ENCODE assay signal across 21 cellular contexts in the genomic region with DNA sequence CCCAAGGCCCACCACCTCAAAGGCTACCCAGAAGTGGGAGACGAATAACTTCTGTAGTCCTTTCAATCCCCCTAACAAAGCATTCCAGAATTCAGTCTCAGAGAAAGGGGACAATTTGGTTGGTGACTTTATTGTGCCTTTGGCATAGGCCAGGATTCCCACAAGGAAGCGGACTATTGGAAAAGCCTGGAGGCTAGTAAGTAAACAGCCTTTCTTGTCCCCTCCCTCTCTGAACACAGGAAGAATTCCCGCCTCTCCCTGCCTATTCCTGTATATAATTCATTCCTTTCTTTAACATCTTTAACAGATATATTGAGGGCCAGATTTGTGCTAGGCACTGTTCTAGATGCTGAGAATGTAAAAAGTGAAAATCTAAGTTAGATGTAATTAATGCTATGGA.
"Had no signal": no experiment of that assay in that cellular context is flagged by ENCODE, and none has a peak within 500 bp of the region (broad histone marks: within the 10 kb centered on the region; RNA-seq: fewer than 3 reads in every experiment).

No MANE protein-coding gene starts in this region.

- H3K27ac ChIP-seq: coronary artery, dorsolateral prefrontal cortex, esophagus muscularis mucosa, foreskin keratinocyte, gastroesophageal sphincter, heart left ventricle, left lung, lower lobe of right lung had no signal

- ATAC-seq: foreskin keratinocyte; gastroesophageal sphincter; heart left ventricle; left lung; left ventricle myocardium superior; lower lobe of right lung; naive thymus-derived CD8-positive, alpha-beta T cell had no signal

- H3K4me1 ChIP-seq: esophagus muscularis mucosa, foreskin keratinocyte, gastroesophageal sphincter, heart left ventricle, left lung, lower lobe of right lung had no signal

- H3K9me3 ChIP-seq: esophagus muscularis mucosa, gastroesophageal sphincter, heart left ventricle, left lung, lower lobe of right lung had no signal

- H3K4me3 ChIP-seq: coronary artery, dorsolateral prefrontal cortex, esophagus muscularis mucosa, gastroesophageal sphincter, heart left ventricle, hepatocyte, left lung, lower lobe of right lung had no signal

- H3K27me3 ChIP-seq: dorsolateral prefrontal cortex, esophagus muscularis mucosa, foreskin keratinocyte, gastroesophageal sphincter, heart left ventricle, hepatocyte, left lung had no signal

- DNase-seq: dermis blood vessel endothelial cell; dorsolateral prefrontal cortex; effector CD4-positive, alpha-beta T cell; effector memory CD4-positive, alpha-beta T cell; foreskin keratinocyte; heart left ventricle; hypothalamus; immature natural killer cell; islet precursor cell; kidney; kidney glomerular epithelial cell; left lung; left ventricle myocardium superior; lower lobe of right lung; mesenchymal stem cell; naive B cell; naive thymus-derived CD8-positive, alpha-beta T cell had no signal
